Comparison of ENCODE assay signal across 28 cellular contexts in genomic region chr1:14674030-14674429, GRCh38.
"Had no signal": no experiment of that assay in that cellular context is flagged by ENCODE, and none has a peak within 500 bp of the region (broad histone marks: within the 10 kb centered on the region; RNA-seq: fewer than 3 reads in every experiment).

No MANE protein-coding gene starts in this region.

- H3K27ac Mint-ChIP-seq: activated CD4-positive, alpha-beta T cell treated with anti-CD3 and anti-CD28 coated beads for 36 hours; activated CD4-positive, alpha-beta T cell treated with anti-CD3 and anti-CD28 coated beads, Interleukin-2, amount 10 ng/mL, durations not matched to agents 7 days and 5 days; activated CD8-positive, alpha-beta T cell treated with anti-CD3 and anti-CD28 coated beads, Interleukin-2, amount 10 ng/mL, durations not matched to agents 7 days and 5 days; activated naive CD4-positive, alpha-beta T cell treated with anti-CD3 and anti-CD28 coated beads for 36 hours; activated naive CD4-positive, alpha-beta T cell treated with anti-CD3 and anti-CD28 coated beads, Interleukin-2, amount 50 U/mL, for 72 hours; activated T-helper 1 cell treated with anti-CD3 and anti-CD28 coated beads, Interleukin-12 subunit alpha, Interleukin-12 subunit beta, Interleukin-2, Interleukin-4 antibody, amounts not matched to agents 30 ng/mL and 10 ng/mL and 1 ng/mL, durations not matched to agents 14 hours and 24 hours and 36 hours; T-helper 1 cell treated with Interleukin-12 subunit alpha and Interleukin-12 subunit beta and Interleukin-4 antibody, amounts not matched to agents 30 μg/mL and 1 μg/mL, for 36 hours; T-helper 2 cell treated with Interferon-gamma antibody and Interleukin-4, amounts not matched to agents 5 μg/mL and 100 μg/mL, for 36 hours; WTC11 had no signal

- H3K4me3 Mint-ChIP-seq: activated CD4-positive, alpha-beta T cell treated with anti-CD3 and anti-CD28 coated beads for 36 hours; activated CD4-positive, alpha-beta T cell treated with anti-CD3 and anti-CD28 coated beads, Interleukin-2, amount 10 ng/mL, durations not matched to agents 7 days and 5 days; activated CD8-positive, alpha-beta T cell treated with anti-CD3 and anti-CD28 coated beads, Interleukin-2, amount 10 ng/mL, durations not matched to agents 7 days and 5 days; activated naive CD4-positive, alpha-beta T cell treated with anti-CD3 and anti-CD28 coated beads for 36 hours; activated T-cell treated with anti-CD3 and anti-CD28 coated beads, Interleukin-2, amount 50 U/mL, for 4 hours; activated T-helper 1 cell treated with anti-CD3 and anti-CD28 coated beads, Interleukin-12 subunit alpha, Interleukin-12 subunit beta, Interleukin-2, Interleukin-4 antibody, amounts not matched to agents 30 ng/mL and 10 ng/mL and 1 ng/mL, durations not matched to agents 14 hours and 24 hours and 36 hours; T-helper 1 cell treated with Interleukin-12 subunit alpha and Interleukin-12 subunit beta and Interleukin-4 antibody, amounts not matched to agents 30 μg/mL and 1 μg/mL, for 36 hours; T-helper 2 cell treated with Interferon-gamma antibody and Interleukin-4, amounts not matched to agents 5 μg/mL and 100 μg/mL, for 36 hours; WTC11 had no signal

- H3K27me3 ChIP-seq: adrenal gland, body of pancreas, breast epithelium had no signal

- H3K9me3 Mint-ChIP-seq: activated CD4-positive, alpha-beta T cell treated with anti-CD3 and anti-CD28 coated beads, Interleukin-2, amount 10 ng/mL, durations not matched to agents 7 days and 5 days; activated naive CD4-positive, alpha-beta T cell treated with anti-CD3 and anti-CD28 coated beads for 36 hours; activated T-cell treated with anti-CD3 and anti-CD28 coated beads, Interleukin-2, amount 50 U/mL, for 4 hours; activated T-helper 1 cell treated with anti-CD3 and anti-CD28 coated beads, Interleukin-12 subunit alpha, Interleukin-12 subunit beta, Interleukin-2, Interleukin-4 antibody, amounts not matched to agents 30 ng/mL and 10 ng/mL and 1 ng/mL, durations not matched to agents 14 hours and 24 hours and 36 hours; T-helper 1 cell treated with Interleukin-12 subunit alpha and Interleukin-12 subunit beta and Interleukin-4 antibody, amounts not matched to agents 30 μg/mL and 1 μg/mL, for 36 hours; T-helper 2 cell treated with Interferon-gamma antibody and Interleukin-4, amounts not matched to agents 5 μg/mL and 100 μg/mL, for 36 hours had no signal

- H3K4me1 Mint-ChIP-seq: activated CD4-positive, alpha-beta T cell treated with anti-CD3 and anti-CD28 coated beads for 36 hours; activated CD4-positive, alpha-beta T cell treated with anti-CD3 and anti-CD28 coated beads, Interleukin-2, amount 10 ng/mL, durations not matched to agents 7 days and 5 days had no signal

- DNase-seq: activated CD4-positive, alpha-beta T cell treated with anti-CD3 and anti-CD28 coated beads for 36 hours; activated CD4-positive, alpha-beta T cell treated with anti-CD3 and anti-CD28 coated beads, Interleukin-2, amount 10 ng/mL, durations not matched to agents 7 days and 5 days; activated CD4-positive, alpha-beta T cell treated with anti-CD3 and anti-CD28 coated beads, Interleukin-2, amount 50 U/mL, for 48 hours; activated CD8-positive, alpha-beta T cell treated with anti-CD3 and anti-CD28 coated beads, Interleukin-2, amount 10 ng/mL, durations not matched to agents 7 days and 5 days; activated gamma-delta T cell treated with Interleukin-2 at 50 U/mL for 16 hours; activated naive CD4-positive, alpha-beta T cell treated with anti-CD3 and anti-CD28 coated beads for 36 hours; activated T-cell treated with anti-CD3 and anti-CD28 coated beads, Interleukin-2, amount 50 U/mL, for 4 hours; adrenal gland; body of pancreas; NCI-H1048; NCI-H1105 treated with DMSO at 0.1 percent for 48 hours; NCI-H1436; NCI-H1694; NCI-H1930; NCI-H345; NCI-H524 treated with DMSO at 0.1 percent for 48 hours; OCI-M1; SHP77; SJCRH30 had no signal

- H3K36me3 Mint-ChIP-seq: activated naive CD4-positive, alpha-beta T cell treated with anti-CD3 and anti-CD28 coated beads, Interleukin-2, amount 50 U/mL, for 72 hours had no signal

- H3K27me3 Mint-ChIP-seq: activated CD4-positive, alpha-beta T cell treated with anti-CD3 and anti-CD28 coated beads, Interleukin-2, amount 10 ng/mL, durations not matched to agents 7 days and 5 days had no signal

- H3K4me3 ChIP-seq: adrenal gland, body of pancreas, breast epithelium, coronary artery, SJCRH30, SK-N-MC had no signal

- ATAC-seq: activated CD4-positive, alpha-beta T cell treated with anti-CD3 and anti-CD28 coated beads for 36 hours; activated CD4-positive, CD25-positive, alpha-beta regulatory T cell treated with anti-CD3 and anti-CD28 coated beads, Interleukin-2, amount 50 U/mL, for 24 hours; activated CD8-positive, alpha-beta T cell treated with anti-CD3 and anti-CD28 coated beads, Interleukin-2, amount 10 ng/mL, durations not matched to agents 7 days and 5 days; activated naive CD4-positive, alpha-beta T cell treated with anti-CD3 and anti-CD28 coated beads, Interleukin-2, amount 50 U/mL, for 72 hours; activated T-cell treated with anti-CD3 and anti-CD28 coated beads, Interleukin-2, amount 50 U/mL, for 4 hours; body of pancreas; WTC11 had no signal

- H3K36me3 ChIP-seq: adrenal gland, breast epithelium, SJCRH30 had no signal
